ENCODE assay signal across 8 cellular contexts in genomic region chr6:26122402-26122792, GRCh38. TPM values are rescaled to one million over a fixed set of nuclear protein-coding genes. Genes with fewer than 3 reads are reported as not detected.
DNase-seq lines count a peak whose midpoint lies in the region; ATAC-seq and TF ChIP-seq lines count a peak whose summit lies in the region.

No MANE protein-coding gene starts in this region.

- peaks cover 38% of the 10 kb centered on the region for H3K4me1 Mint-ChIP-seq in activated CD8-positive, alpha-beta T cell treated with anti-CD3 and anti-CD28 coated beads, Interleukin-2, amount 10 ng/mL, durations not matched to agents 7 days and 5 days (ENCODE audit: low read depth)

- 64% methylated on average over 6 of the region's 6 CpGs for WGBS in suprapubic skin

- H3K4me3 Mint-ChIP-seq in activated CD8-positive, alpha-beta T cell treated with anti-CD3 and anti-CD28 coated beads, Interleukin-2, amount 10 ng/mL, durations not matched to agents 7 days and 5 days, result peak overlapping the region; percentile 95

- H3K9me3 Mint-ChIP-seq in activated CD8-positive, alpha-beta T cell treated with anti-CD3 and anti-CD28 coated beads, Interleukin-2, amount 10 ng/mL, durations not matched to agents 7 days and 5 days (ENCODE audit: insufficient read depth), result no peaks in the 10 kb centered on the region

- peaks cover 1% of the 10 kb centered on the region for H3K27me3 Mint-ChIP-seq in activated CD8-positive, alpha-beta T cell treated with anti-CD3 and anti-CD28 coated beads, Interleukin-2, amount 10 ng/mL, durations not matched to agents 7 days and 5 days (ENCODE audit: low read depth)

- H3K9me3 ChIP-seq in iPS-18a (ENCODE audit: control insufficient read depth, low read depth, low read length), result no peaks in the 10 kb centered on the region
- no peaks in the 10 kb centered on the region for H3K9me3 ChIP-seq in suprapubic skin

- DNase-seq in HFF-Myc (ENCODE audit: extremely low read depth, low read depth) (no peak), suprapubic skin (ENCODE audit: low spot score in 2 of 2) (no peak), hepatic stellate cell (ENCODE audit: low spot score) (no peak), midbrain (lab: John Stamatoyannopoulos, UW) (no peak)
- peak; percentile 43 for DNase-seq in activated CD8-positive, alpha-beta T cell treated with anti-CD3 and anti-CD28 coated beads, Interleukin-2, amount 10 ng/mL, durations not matched to agents 7 days and 5 days

- H3K9ac ChIP-seq in iPS-18a (ENCODE audit: low read length), result peak overlapping the region; percentile 96

- peaks cover 34% of the 10 kb centered on the region for H3K79me2 ChIP-seq in ACC112 (ENCODE audit: control insufficient read depth, insufficient read depth, low read length, unreplicated experiment)

- peak overlapping the region; percentile 35 for H2AFZ ChIP-seq in ACC112 (ENCODE audit: low read length, unreplicated experiment)

- peak overlapping the region; percentile 95 for H3K27ac ChIP-seq in ACC112 (ENCODE audit: low read depth, low read length)
- H3K27ac ChIP-seq in iPS-18a (ENCODE audit: low read length), result peak overlapping the region; percentile 99
- peak overlapping the region; percentile 96 for H3K27ac ChIP-seq in suprapubic skin

- peaks cover 21% of the 10 kb centered on the region for H3K4me1 ChIP-seq in ACC112 (ENCODE audit: control insufficient read depth, insufficient read depth, low read length, unreplicated experiment)
- peaks cover 34% of the 10 kb centered on the region for H3K4me1 ChIP-seq in iPS-18a (ENCODE audit: control insufficient read depth, low read depth, low read length)
- peaks cover 18% of the 10 kb centered on the region for H3K4me1 ChIP-seq in suprapubic skin

- ATAC-seq in activated CD8-positive, alpha-beta T cell treated with anti-CD3 and anti-CD28 coated beads, Interleukin-2, amount 10 ng/mL, durations not matched to agents 7 days and 5 days, result no peak
- no peak for ATAC-seq in GM18858 (IDR thresholded peaks at IDR 0.05; ENCODE audit: unreplicated experiment)

- no peak for TF ChIP-seq CTCF in HFF-Myc (IDR thresholded peaks at IDR 0.05; ENCODE audit: low read depth, low read length, missing control alignments)
- TF ChIP-seq CTCF in suprapubic skin (IDR thresholded peaks at IDR 0.05), result no peak

- CTCF ChIA-PET in activated CD8-positive, alpha-beta T cell treated with anti-CD3 and anti-CD28 coated beads, Interleukin-2, amount 10 ng/mL, durations not matched to agents 7 days and 5 days (lab: Charles Lee), result interaction anchor here (1.8 kb wide), 1 partner anchor 18 kb away, joined by 9 read pairs; a partner anchor contains a TSS

- peak overlapping the region; percentile 99 for H3K4me3 ChIP-seq in ACC112 (ENCODE audit: low read depth, low read length)
- peak overlapping the region; percentile 94 for H3K4me3 ChIP-seq in HFF-Myc (replicated peaks; ENCODE audit: low read depth, low read length)
- peak overlapping the region; percentile 97 for H3K4me3 ChIP-seq in iPS-18a (ENCODE audit: low read length)
- H3K4me3 ChIP-seq in suprapubic skin, result peak overlapping the region; percentile 91

- TF ChIP-seq POLR2A in suprapubic skin (IDR thresholded peaks at IDR 0.05), result no peak

- peaks cover 48% of the 10 kb centered on the region for H3K36me3 Mint-ChIP-seq in activated CD8-positive, alpha-beta T cell treated with anti-CD3 and anti-CD28 coated beads, Interleukin-2, amount 10 ng/mL, durations not matched to agents 7 days and 5 days (ENCODE audit: low read depth)

- POLR2A ChIA-PET in activated CD8-positive, alpha-beta T cell treated with anti-CD3 and anti-CD28 coated beads, Interleukin-2, amount 10 ng/mL, durations not matched to agents 7 days and 5 days (lab: Charles Lee), result interaction anchor here (0.6 to 12.3 kb wide), 29 partner anchors 9 to 1772 kb away, joined by 3 to 3176 read pairs (median 54); partner anchors contain the start of gene HFE

- no peak for TF ChIP-seq EP300 in suprapubic skin (IDR thresholded peaks at IDR 0.05)

- H3K27me3 ChIP-seq in ACC112 (ENCODE audit: insufficient read depth, low read length) (no peaks in the 10 kb centered on the region), iPS-18a (ENCODE audit: control insufficient read depth, insufficient read depth, low read length) (no peaks in the 10 kb centered on the region), suprapubic skin (no peaks in the 10 kb centered on the region)

- H3K36me3 ChIP-seq in ACC112 (ENCODE audit: insufficient read depth, low read length) (peaks cover 18% of the 10 kb centered on the region; the same call in 1 of the 2 replicates), iPS-18a (ENCODE audit: control insufficient read depth, low read depth, low read length) (no peaks in the 10 kb centered on the region), suprapubic skin (no peaks in the 10 kb centered on the region)

- peak overlapping the region; percentile 100 for H3K27ac Mint-ChIP-seq in activated CD8-positive, alpha-beta T cell treated with anti-CD3 and anti-CD28 coated beads, Interleukin-2, amount 10 ng/mL, durations not matched to agents 7 days and 5 days

RNA-seq across cellular contexts. Expression of gene HFE, which starts 35.2 kb away (rescaled TPM):
- 1 to 10 TPM; 4.3 TPM for total RNA-seq in activated CD8-positive, alpha-beta T cell treated with anti-CD3 and anti-CD28 coated beads, Interleukin-2, amount 10 ng/mL, durations not matched to agents 7 days and 5 days
- total RNA-seq in suprapubic skin, result 1 to 10 TPM; 2.1 to 4.2 (median 3.6) TPM
